In genomic region chr10:30784521-30784895, GRCh38 we compare ENCODE assay signal across 8 cellular contexts.
DNase-seq lines count a peak whose midpoint lies in the region; ATAC-seq, FAIRE-seq and TF ChIP-seq lines count a peak whose summit lies in the region.

No MANE protein-coding gene starts in this region.

- peak overlapping the region; percentile 80 to 92 (median 88) for H3K4me3 Mint-ChIP-seq in naive thymus-derived CD4-positive, alpha-beta T cell

- H3K27ac Mint-ChIP-seq in naive thymus-derived CD4-positive, alpha-beta T cell = peak overlapping the region; percentile 69 to 96 (median 81)

- H3K27ac ChIP-seq in endothelial cell of umbilical vein (ENCODE audit: insufficient read depth, low read depth, low read length) (peak overlapping the region; percentile 92), RWPE1 (no peak overlapping the region)
- peak overlapping the region; percentile 64 for H3K27ac ChIP-seq in naive thymus-derived CD4-positive, alpha-beta T cell (ENCODE audit: low read depth, low read length)

- peak overlapping the region; percentile 77 for H3K9ac ChIP-seq in endothelial cell of umbilical vein (replicated peaks; ENCODE audit: extremely low read depth, insufficient read depth, low read length)

- POLR2A ChIA-PET in endothelial cell of umbilical vein (lab: Charles Lee) (interaction anchor here (0.6 to 1.8 kb wide), 8 partner anchors 22 to 913 kb away, joined by 3 to 10 read pairs (median 4); partner anchors contain the start of gene ZNF438), RWPE1 (lab: Yijun Ruan, JAX; ENCODE audit: low non-redundant PET) (no interaction called here)
- POLR2A ChIA-PET in naive thymus-derived CD4-positive, alpha-beta T cell (lab: Charles Lee) = interaction anchor here (0.6 to 3.4 kb wide), 24 partner anchors 9 to 1593 kb away, joined by 3 to 41 read pairs (median 4); partner anchors contain the start of gene ZNF438

- ATAC-seq in naive thymus-derived CD4-positive, alpha-beta T cell = peak; percentile 22
- no peak for ATAC-seq in HG02884 (IDR thresholded peaks at IDR 0.05; ENCODE audit: unreplicated experiment)

- intact Hi-C loops in endothelial cell of umbilical vein (cut with micrococcal nuclease) = loop anchor here (1.0 to 2.0 kb wide), 17 partner anchors 28 to 1024 kb away; partner anchors contain the start of gene ZNF438
- intact Hi-C loops in naive thymus-derived CD4-positive, alpha-beta T cell (cut with micrococcal nuclease) = loop anchor here (1.0 to 10.0 kb wide), 22 partner anchors 38 to 1143 kb away; partner anchors contain the start of genes ARHGAP12 (in 1 of the 2) and ZEB1 (in 1 of the 2)

- H2AFZ ChIP-seq in endothelial cell of umbilical vein (ENCODE audit: low read depth, low read length) = no peak overlapping the region

- no peak for TF ChIP-seq POLR2A in endothelial cell of umbilical vein (IDR thresholded peaks at IDR 0.05; ENCODE audit: low read depth, low read length)

- H3K27me3 Mint-ChIP-seq in naive thymus-derived CD4-positive, alpha-beta T cell = no peaks in the 10 kb centered on the region

- H4K20me1 ChIP-seq in endothelial cell of umbilical vein (replicated peaks; ENCODE audit: control insufficient read depth, extremely low read depth, insufficient read depth, low read length) = no peaks in the 10 kb centered on the region

- peaks cover 0 to under 1% (median under 1%) of the 10 kb centered on the region in 5 donors for H3K36me3 Mint-ChIP-seq in naive thymus-derived CD4-positive, alpha-beta T cell

- peak; percentile 61 for DNase-seq in GM03348 (ENCODE audit: low spot score)
- peak; percentile 37 for DNase-seq in RKO (ENCODE audit: low spot score)
- DNase-seq in endothelial cell of umbilical vein (ENCODE audit: low read depth, low spot score) = peak; percentile 79
- DNase-seq in naive thymus-derived CD4-positive, alpha-beta T cell = peak in 3 of 9 donors; percentile 16 to 37 (median 20)
- no peak for DNase-seq in stimulated activated CD4-positive, alpha-beta T cell treated with anti-CD3 and anti-CD28 coated beads, Interleukin-1b, Interleukin-23, amount 100 ng/mL, for 48 hours
- no peak for DNase-seq in RWPE1 (ENCODE audit: low spot score)
- no peak for DNase-seq in D341Med (ENCODE audit: low spot score)

- H3K4me1 Mint-ChIP-seq in naive thymus-derived CD4-positive, alpha-beta T cell = peaks cover 5 to 33% (median 28%) of the 10 kb centered on the region in 7 donors

- no peaks in the 10 kb centered on the region for H3K9me3 ChIP-seq in endothelial cell of umbilical vein (replicated peaks; ENCODE audit: control insufficient read depth, insufficient read depth, low read length)
- H3K9me3 ChIP-seq in naive thymus-derived CD4-positive, alpha-beta T cell (ENCODE audit: control insufficient read depth in 2 of 3, low read length in 3 of 3) = no peaks in the 10 kb centered on the region

- H3K27me3 ChIP-seq in endothelial cell of umbilical vein (ENCODE audit: control insufficient read depth in 2 of 2, insufficient read depth in 2 of 2, low read length in 2 of 2) = no peaks in the 10 kb centered on the region
- no peaks in the 10 kb centered on the region for H3K27me3 ChIP-seq in naive thymus-derived CD4-positive, alpha-beta T cell (ENCODE audit: control insufficient read depth in 2 of 2, insufficient read depth in 2 of 2, low read length in 2 of 2)

- no peaks in the 10 kb centered on the region for H3K9me1 ChIP-seq in endothelial cell of umbilical vein (replicated peaks; ENCODE audit: control insufficient read depth, extremely low read depth, insufficient read depth, low read length)

- peaks cover 41% of the 10 kb centered on the region for H3K4me1 ChIP-seq in endothelial cell of umbilical vein (ENCODE audit: control insufficient read depth, extremely low read depth, insufficient read depth, low read length)
- peaks cover 0 to 16% of the 10 kb centered on the region in 2 donors for H3K4me1 ChIP-seq in naive thymus-derived CD4-positive, alpha-beta T cell (ENCODE audit: control insufficient read depth in 2 of 2, insufficient read depth in 2 of 2, low read length in 2 of 2)

- CTCF ChIA-PET in endothelial cell of umbilical vein (lab: Charles Lee) (interaction anchor here (0.6 to 5.6 kb wide), 40 partner anchors 19 to 1024 kb away, joined by 3 to 44 read pairs (median 5); partner anchors contain the start of gene ZNF438), RWPE1 (lab: Yijun Ruan, JAX) (interaction anchor here (0.5 to 0.7 kb wide), 4 partner anchors 20 to 1477 kb away, joined by 3 to 4 read pairs (median 3); no protein-coding TSS in a partner anchor)
- CTCF ChIA-PET in naive thymus-derived CD4-positive, alpha-beta T cell (lab: Charles Lee) = interaction anchor here (0.5 to 4.2 kb wide), 21 partner anchors 20 to 1024 kb away, joined by 3 to 24 read pairs (median 4); partner anchors contain the start of gene ZNF438

- dilution Hi-C loops in endothelial cell of umbilical vein (cut with MboI; ENCODE audit: extremely low pct_ligation_motif_present, low sequenced_read_pairs) = no loop called here

- peak; percentile 53 for FAIRE-seq in endothelial cell of umbilical vein (lab: Jason Lieb, UNC)

- TF ChIP-seq CTCF in endothelial cell of umbilical vein (IDR thresholded peaks at IDR 0.05; ENCODE audit: extremely low read depth in 1 of 2, insufficient read depth in 1 of 2, low read depth in 1 of 2, low read length in 2 of 2) (no peak), RWPE1 (conservative IDR thresholded peaks at IDR 0.05; ENCODE audit: low read depth) (no peak)

- peaks cover 0 to under 1% (median 0%) of the 10 kb centered on the region in 11 donors for H3K9me3 Mint-ChIP-seq in naive thymus-derived CD4-positive, alpha-beta T cell

- H3K36me3 ChIP-seq in endothelial cell of umbilical vein (ENCODE audit: control insufficient read depth in 2 of 2, extremely low read depth in 1 of 2, insufficient read depth in 2 of 2, low read length in 2 of 2) = no peaks in the 10 kb centered on the region
- no peaks in the 10 kb centered on the region for H3K36me3 ChIP-seq in naive thymus-derived CD4-positive, alpha-beta T cell (ENCODE audit: control insufficient read depth in 2 of 3, insufficient read depth in 3 of 3, low read length in 3 of 3)

- H3K79me2 ChIP-seq in endothelial cell of umbilical vein (ENCODE audit: control insufficient read depth, insufficient read depth, low read length) = no peaks in the 10 kb centered on the region

- no TSS peak for BruUV-seq in endothelial cell of umbilical vein (replicated peaks; lab: Mats Ljungman, UMichigan)

- H3K4me2 ChIP-seq in endothelial cell of umbilical vein (ENCODE audit: insufficient read depth, low read length) = peak overlapping the region; percentile 44

- peak overlapping the region; percentile 18 to 28 (median 28) for H3K4me3 ChIP-seq in endothelial cell of umbilical vein (replicated peaks in 1 of 3; ENCODE audit: insufficient read depth in 1 of 3, low read depth in 1 of 3, low read length in 3 of 3)
- peak overlapping the region; percentile 64 for H3K4me3 ChIP-seq in naive thymus-derived CD4-positive, alpha-beta T cell (ENCODE audit: low read length)

TF ChIP-seq in endothelial cell of umbilical vein, 7 proteins besides CTCF, POLR2A, EP300 and RAD21:
- TF ChIP-seq MYC (IDR thresholded peaks at IDR 0.05; ENCODE audit: low read depth, low read length) (no peak), POLR2AphosphoS5 (IDR thresholded peaks at IDR 0.05; ENCODE audit: insufficient read depth, low read depth, low read length) (no peak), FOS (IDR thresholded peaks at IDR 0.05; ENCODE audit: borderline replicate concordance, insufficient read depth, low read length) (no peak), EZH2 (IDR thresholded peaks at IDR 0.05; ENCODE audit: borderline replicate concordance, low read depth, low read length, severe bottlenecking) (no peak), MAX (IDR thresholded peaks at IDR 0.05; ENCODE audit: insufficient read depth, insufficient read length) (no peak), JUN (IDR thresholded peaks at IDR 0.05; ENCODE audit: borderline replicate concordance, insufficient read depth, insufficient read length, low read depth) (no peak), GATA2 (IDR thresholded peaks at IDR 0.05; ENCODE audit: insufficient read depth, insufficient read length, low read depth, low read length) (no peak)
TF ChIP-seq in endothelial cell of umbilical vein: peak in this region for 0.

Comparison
In these comparisons a context has a peak if more than half of its experiments do, and no peak if none do; other contexts are left out.
1. DNase-seq: peak in GM03348 (single experiment), RKO (single experiment) and endothelial cell of umbilical vein (single experiment); none in stimulated activated CD4-positive, alpha-beta T cell treated with anti-CD3 and anti-CD28 coated beads, Interleukin-1b, Interleukin-23, amount 100 ng/mL, for 48 hours (single experiment), RWPE1 (single experiment) and D341Med (single experiment).